ENCODE assay signal across 1 cellular context in the genomic region with DNA sequence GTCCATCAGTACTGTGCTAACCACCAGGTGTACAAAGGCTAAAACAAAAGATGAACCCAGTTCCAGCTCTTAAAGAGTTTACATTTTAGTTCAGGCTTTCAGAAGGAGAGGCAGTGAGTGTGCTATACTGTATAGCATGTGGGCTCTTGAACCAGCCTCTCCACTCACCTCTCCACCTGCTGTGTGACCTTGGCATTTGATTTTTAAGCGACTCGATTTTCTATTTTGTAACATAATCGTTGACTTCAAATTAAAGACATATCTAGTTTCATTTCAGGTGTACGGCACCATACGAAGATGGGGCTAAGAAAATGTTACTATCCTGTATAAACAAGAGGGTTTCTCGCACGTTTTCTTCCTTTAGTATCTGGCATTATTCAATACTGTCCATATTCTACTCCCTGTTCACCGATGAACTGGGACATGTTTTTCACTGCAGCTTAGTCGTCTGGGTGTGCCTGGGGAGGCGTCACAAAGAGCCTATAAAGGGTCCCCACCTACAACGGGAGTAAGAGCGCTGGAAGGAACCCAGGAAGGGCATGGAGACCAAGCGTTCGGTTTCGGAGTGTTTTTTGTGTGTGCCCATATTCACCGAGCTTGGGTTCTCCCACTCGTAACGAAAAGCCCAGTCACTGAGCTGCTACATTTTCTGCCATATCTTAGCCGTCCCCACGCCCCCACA.
TF ChIP-seq lines count a peak whose summit lies in the region.

No MANE protein-coding gene starts in this region.

TF ChIP-seq in HepG2, 621 proteins besides CTCF, POLR2A, EP300 and RAD21 (continued from another document):
- TF ChIP-seq, protein P1, sequence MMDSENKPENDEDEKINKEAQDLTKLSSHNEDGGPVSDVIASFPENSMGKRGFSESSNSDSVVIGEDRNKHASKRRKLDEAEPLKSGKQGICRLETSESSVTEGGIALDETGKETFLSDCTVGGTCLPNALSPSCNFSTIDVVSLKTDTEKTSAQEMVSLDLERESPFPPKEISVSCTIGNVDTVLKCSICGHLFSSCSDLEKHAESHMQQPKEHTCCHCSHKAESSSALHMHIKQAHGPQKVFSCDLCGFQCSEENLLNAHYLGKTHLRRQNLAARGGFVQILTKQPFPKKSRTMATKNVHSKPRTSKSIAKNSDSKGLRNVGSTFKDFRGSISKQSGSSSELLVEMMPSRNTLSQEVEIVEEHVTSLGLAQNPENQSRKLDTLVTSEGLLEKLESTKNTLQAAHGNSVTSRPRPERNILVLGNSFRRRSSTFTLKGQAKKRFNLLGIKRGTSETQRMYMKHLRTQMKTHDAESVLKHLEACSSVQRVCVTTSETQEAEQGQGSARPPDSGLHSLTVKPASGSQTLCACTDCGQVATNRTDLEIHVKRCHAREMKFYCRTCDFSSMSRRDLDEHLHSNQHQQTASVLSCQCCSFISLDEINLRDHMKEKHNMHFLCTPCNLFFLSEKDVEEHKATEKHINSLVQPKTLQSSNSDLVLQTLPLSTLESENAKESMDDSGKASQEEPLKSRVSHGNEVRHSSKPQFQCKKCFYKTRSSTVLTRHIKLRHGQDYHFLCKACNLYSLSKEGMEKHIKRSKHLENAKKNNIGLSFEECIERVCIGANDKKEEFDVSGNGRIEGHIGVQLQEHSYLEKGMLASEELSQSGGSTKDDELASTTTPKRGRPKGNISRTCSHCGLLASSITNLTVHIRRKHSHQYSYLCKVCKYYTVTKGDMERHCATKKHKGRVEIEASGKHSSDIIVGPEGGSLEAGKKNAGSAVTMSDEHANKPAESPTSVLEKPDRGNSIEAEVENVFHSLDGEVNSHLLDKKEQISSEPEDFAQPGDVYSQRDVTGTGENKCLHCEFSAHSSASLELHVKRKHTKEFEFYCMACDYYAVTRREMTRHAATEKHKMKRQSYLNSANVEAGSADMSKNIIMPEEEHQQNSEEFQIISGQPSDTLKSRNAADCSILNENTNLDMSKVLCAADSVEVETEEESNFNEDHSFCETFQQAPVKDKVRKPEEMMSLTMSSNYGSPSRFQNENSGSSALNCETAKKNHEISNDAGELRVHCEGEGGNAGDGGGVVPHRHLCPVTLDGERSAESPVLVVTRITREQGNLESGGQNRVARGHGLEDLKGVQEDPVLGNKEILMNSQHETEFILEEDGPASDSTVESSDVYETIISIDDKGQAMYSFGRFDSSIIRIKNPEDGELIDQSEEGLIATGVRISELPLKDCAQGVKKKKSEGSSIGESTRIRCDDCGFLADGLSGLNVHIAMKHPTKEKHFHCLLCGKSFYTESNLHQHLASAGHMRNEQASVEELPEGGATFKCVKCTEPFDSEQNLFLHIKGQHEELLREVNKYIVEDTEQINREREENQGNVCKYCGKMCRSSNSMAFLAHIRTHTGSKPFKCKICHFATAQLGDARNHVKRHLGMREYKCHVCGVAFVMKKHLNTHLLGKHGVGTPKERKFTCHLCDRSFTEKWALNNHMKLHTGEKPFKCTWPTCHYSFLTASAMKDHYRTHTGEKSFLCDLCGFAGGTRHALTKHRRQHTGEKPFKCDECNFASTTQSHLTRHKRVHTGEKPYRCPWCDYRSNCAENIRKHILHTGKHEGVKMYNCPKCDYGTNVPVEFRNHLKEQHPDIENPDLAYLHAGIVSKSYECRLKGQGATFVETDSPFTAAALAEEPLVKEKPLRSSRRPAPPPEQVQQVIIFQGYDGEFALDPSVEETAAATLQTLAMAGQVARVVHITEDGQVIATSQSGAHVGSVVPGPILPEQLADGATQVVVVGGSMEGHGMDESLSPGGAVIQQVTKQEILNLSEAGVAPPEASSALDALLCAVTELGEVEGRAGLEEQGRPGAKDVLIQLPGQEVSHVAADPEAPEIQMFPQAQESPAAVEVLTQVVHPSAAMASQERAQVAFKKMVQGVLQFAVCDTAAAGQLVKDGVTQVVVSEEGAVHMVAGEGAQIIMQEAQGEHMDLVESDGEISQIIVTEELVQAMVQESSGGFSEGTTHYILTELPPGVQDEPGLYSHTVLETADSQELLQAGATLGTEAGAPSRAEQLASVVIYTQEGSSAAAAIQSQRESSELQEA (CRISPR knock-in tag; IDR thresholded peaks at IDR 0.05; ENCODE audit: not compliant biosample characterization), result no peak
- no peak for TF ChIP-seq DPF2 (CRISPR knock-in tag; IDR thresholded peaks at IDR 0.05; ENCODE audit: borderline replicate concordance, low read depth)
TF ChIP-seq in HepG2: peak in this region for 9.
